9 cellular contexts compared by ENCODE assay signal in genomic region chr12:21773263-21773741, GRCh38. TPM values are rescaled to one million over a fixed set of nuclear protein-coding genes. Genes with fewer than 3 reads are reported as not detected.
DNase-seq lines count a peak whose midpoint lies in the region; ATAC-seq and TF ChIP-seq lines count a peak whose summit lies in the region.
"Had no signal": no experiment of that assay in that cellular context is flagged by ENCODE, and none has a peak within 500 bp of the region (broad histone marks: within the 10 kb centered on the region; RNA-seq: fewer than 3 reads in every experiment).

No MANE protein-coding gene starts in this region.

- POLR2A ChIA-PET in OCI-LY7 (lab: Charles Lee), result no interaction called here
- POLR2A ChIA-PET in activated CD4-positive, alpha-beta T cell treated with anti-CD3 and anti-CD28 coated beads, Interleukin-2, amount 10 ng/mL, durations not matched to agents 7 days and 5 days (lab: Charles Lee), result no interaction called here

- no peak overlapping the region for H2AFZ ChIP-seq in OCI-LY7 (ENCODE audit: low read length)

- H3K4me1 ChIP-seq in OCI-LY7 (ENCODE audit: insufficient read depth, low read length, poor library complexity, severe bottlenecking), result no peaks in the 10 kb centered on the region
- H3K4me1 ChIP-seq in foreskin keratinocyte, result no peaks in the 10 kb centered on the region

- no peak overlapping the region for H3K4me3 ChIP-seq in OCI-LY7 (ENCODE audit: low read depth, low read length, poor library complexity, severe bottlenecking)

- TF ChIP-seq CTCF in OCI-LY7 (conservative IDR thresholded peaks at IDR 0.05; ENCODE audit: low read length) (0 out of 2 replicates have a peak, but pooled peaks have one; percentile 18), foreskin keratinocyte (conservative IDR thresholded peaks at IDR 0.05) (peak; percentile 11)

- ATAC-seq in foreskin keratinocyte, result no peak
- ATAC-seq in HG03097 (IDR thresholded peaks at IDR 0.05; ENCODE audit: low FRiP score, unreplicated experiment), result no peak
- no peak for ATAC-seq in HG02970 (IDR thresholded peaks at IDR 0.05; ENCODE audit: low FRiP score, unreplicated experiment)

- H3K27me3 Mint-ChIP-seq in activated CD4-positive, alpha-beta T cell treated with anti-CD3 and anti-CD28 coated beads, Interleukin-2, amount 10 ng/mL, durations not matched to agents 7 days and 5 days, result peaks cover 69% of the 10 kb centered on the region

- intact Hi-C loops in OCI-LY7 (cut with micrococcal nuclease; ENCODE audit: unreplicated experiment), result no loop called here
- intact Hi-C loops in posterior vena cava (cut with DNase I), result loop anchor here in 1 of 2 donors (10.0 kb wide), 1 partner anchor 51 kb away; no protein-coding TSS in a partner anchor

- DNase-seq in EH (ENCODE audit: low read depth), result peak; percentile 48
- DNase-seq in OCI-LY7 (ENCODE audit: low spot score), result no peak
- DNase-seq in foreskin keratinocyte, result no peak
- peak; percentile 86 for DNase-seq in posterior vena cava (ENCODE audit: low spot score)
- no peak for DNase-seq in activated CD4-positive, alpha-beta T cell treated with anti-CD3 and anti-CD28 coated beads, Interleukin-2, amount 10 ng/mL, durations not matched to agents 7 days and 5 days
- no peak for DNase-seq in NCI-H2196 (lab: John Stamatoyannopoulos, UW; ENCODE audit: unreplicated experiment)

- no TSS peak for BruUV-seq in OCI-LY7 (replicated peaks; lab: Mats Ljungman, UMichigan)

- no peak overlapping the region for H3K4me3 Mint-ChIP-seq in activated CD4-positive, alpha-beta T cell treated with anti-CD3 and anti-CD28 coated beads, Interleukin-2, amount 10 ng/mL, durations not matched to agents 7 days and 5 days

- H3K9me2 ChIP-seq in OCI-LY7 (ENCODE audit: insufficient read depth, low read length), result no peaks in the 10 kb centered on the region

- H3K27ac ChIP-seq in OCI-LY7 (ENCODE audit: low read depth, low read length, poor library complexity, severe bottlenecking) (no peak overlapping the region), foreskin keratinocyte (no peak overlapping the region)

- H3K4me2 ChIP-seq in OCI-LY7 (ENCODE audit: low read length), result no peak overlapping the region

- no peak overlapping the region for H3K27ac Mint-ChIP-seq in activated CD4-positive, alpha-beta T cell treated with anti-CD3 and anti-CD28 coated beads, Interleukin-2, amount 10 ng/mL, durations not matched to agents 7 days and 5 days

- H3K36me3 Mint-ChIP-seq in activated CD4-positive, alpha-beta T cell treated with anti-CD3 and anti-CD28 coated beads, Interleukin-2, amount 10 ng/mL, durations not matched to agents 7 days and 5 days (ENCODE audit: low read depth), result no peaks in the 10 kb centered on the region

- H3K9me3 Mint-ChIP-seq in activated CD4-positive, alpha-beta T cell treated with anti-CD3 and anti-CD28 coated beads, Interleukin-2, amount 10 ng/mL, durations not matched to agents 7 days and 5 days, result no peaks in the 10 kb centered on the region

- no peaks in the 10 kb centered on the region for H4K20me1 ChIP-seq in OCI-LY7 (ENCODE audit: insufficient read depth, low read length)

- peaks cover 34% of the 10 kb centered on the region for H3K27me3 ChIP-seq in foreskin keratinocyte

- H3K9me3 ChIP-seq in OCI-LY7 (ENCODE audit: low read length), result no peaks in the 10 kb centered on the region

- no peaks in the 10 kb centered on the region for H3K36me3 ChIP-seq in OCI-LY7 (ENCODE audit: insufficient read depth, low read length)

- H3K4me1 Mint-ChIP-seq in activated CD4-positive, alpha-beta T cell treated with anti-CD3 and anti-CD28 coated beads, Interleukin-2, amount 10 ng/mL, durations not matched to agents 7 days and 5 days, result peaks cover 8% of the 10 kb centered on the region

- CTCF ChIA-PET in OCI-LY7 (lab: Charles Lee; ENCODE audit: unreplicated experiment), result no interaction called here
- CTCF ChIA-PET in activated CD4-positive, alpha-beta T cell treated with anti-CD3 and anti-CD28 coated beads, Interleukin-2, amount 10 ng/mL, durations not matched to agents 7 days and 5 days (lab: Charles Lee), result no interaction called here

- H3K79me2 ChIP-seq in OCI-LY7 (ENCODE audit: insufficient read depth, low read depth, low read length), result no peaks in the 10 kb centered on the region

RNA-seq across cellular contexts. Expression of gene KCNJ8, which starts 1.2 kb away (rescaled TPM):
- not detected in 2 replicates for total RNA-seq in OCI-LY7 (2014; rRNA removed; shearing (Covaris generic))
- total RNA-seq in OCI-LY7 (2022) (not detected in 2 replicates), foreskin keratinocyte (not detected in 2 replicates), posterior vena cava (10 to 100 TPM; 30.9 to 32.0 TPM)
- not detected in 2 replicates for polyA plus RNA-seq in foreskin keratinocyte
- total RNA-seq in activated CD4-positive, alpha-beta T cell treated with anti-CD3 and anti-CD28 coated beads, Interleukin-2, amount 10 ng/mL, durations not matched to agents 7 days and 5 days, result not detected
- total RNA-seq: dermis microvascular lymphatic vessel endothelial cell had no signal

Comparison
In these comparisons a context has a peak if more than half of its experiments do, and no peak if none do; other contexts are left out.
1. DNase-seq: peak in EH (single experiment) and posterior vena cava (single experiment); none in OCI-LY7 (single experiment), foreskin keratinocyte (0 of 2), activated CD4-positive, alpha-beta T cell treated with anti-CD3 and anti-CD28 coated beads, Interleukin-2, amount 10 ng/mL, durations not matched to agents 7 days and 5 days (single experiment) and NCI-H2196 (single experiment).
2. RNA of gene KCNJ8, which starts 1.2 kb away (total RNA-seq): 30.9 to 32.0 TPM in posterior vena cava; not detected in OCI-LY7, not detected in foreskin keratinocyte and not detected in activated CD4-positive, alpha-beta T cell treated with anti-CD3 and anti-CD28 coated beads, Interleukin-2, amount 10 ng/mL, durations not matched to agents 7 days and 5 days; every median in the first group is over 10 times any median in the second.